Comparison of ENCODE assay signal across 8 cellular contexts in the genomic region with DNA sequence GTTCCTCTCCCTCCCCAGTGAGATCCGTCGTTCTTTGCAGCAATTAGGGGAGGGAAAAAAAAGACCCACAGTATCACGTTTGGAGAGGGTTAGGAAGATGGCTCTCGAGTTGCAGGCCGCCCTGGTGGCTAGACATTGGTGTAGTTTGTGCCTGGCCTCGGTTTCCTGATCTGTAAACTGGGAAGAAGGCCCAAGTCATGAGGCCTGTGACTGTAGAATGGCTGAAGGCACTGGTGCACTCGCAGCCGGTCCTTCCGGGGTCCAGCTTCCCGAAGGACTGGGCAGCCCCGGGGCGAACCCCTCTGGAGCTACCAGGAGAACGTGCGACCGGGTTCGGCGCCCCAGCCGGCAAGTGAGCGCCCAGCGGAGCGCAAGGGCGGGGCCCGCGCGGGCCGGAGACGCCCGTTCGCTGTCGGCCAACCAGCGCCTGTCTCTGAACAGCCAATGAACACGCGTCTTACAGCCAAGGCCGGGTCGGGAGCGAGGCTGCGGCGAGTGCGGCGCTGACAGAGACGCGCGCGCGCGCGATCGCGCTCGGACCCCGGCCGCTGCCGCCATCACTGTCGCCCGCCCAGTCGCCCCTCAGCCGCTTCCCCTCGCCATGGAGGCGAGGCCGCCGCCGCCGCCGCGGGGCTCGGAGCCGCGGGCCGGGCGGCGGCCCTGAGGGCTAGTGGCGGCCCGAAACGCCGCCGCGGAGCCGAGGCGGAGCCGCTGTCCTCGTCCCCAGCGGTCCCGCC. TPM values are rescaled to one million over a fixed set of nuclear protein-coding genes. Genes with fewer than 3 reads are reported as not detected.
DNase-seq lines count a peak whose midpoint lies in the region; ATAC-seq and TF ChIP-seq lines count a peak whose summit lies in the region.

A gene with protein sequence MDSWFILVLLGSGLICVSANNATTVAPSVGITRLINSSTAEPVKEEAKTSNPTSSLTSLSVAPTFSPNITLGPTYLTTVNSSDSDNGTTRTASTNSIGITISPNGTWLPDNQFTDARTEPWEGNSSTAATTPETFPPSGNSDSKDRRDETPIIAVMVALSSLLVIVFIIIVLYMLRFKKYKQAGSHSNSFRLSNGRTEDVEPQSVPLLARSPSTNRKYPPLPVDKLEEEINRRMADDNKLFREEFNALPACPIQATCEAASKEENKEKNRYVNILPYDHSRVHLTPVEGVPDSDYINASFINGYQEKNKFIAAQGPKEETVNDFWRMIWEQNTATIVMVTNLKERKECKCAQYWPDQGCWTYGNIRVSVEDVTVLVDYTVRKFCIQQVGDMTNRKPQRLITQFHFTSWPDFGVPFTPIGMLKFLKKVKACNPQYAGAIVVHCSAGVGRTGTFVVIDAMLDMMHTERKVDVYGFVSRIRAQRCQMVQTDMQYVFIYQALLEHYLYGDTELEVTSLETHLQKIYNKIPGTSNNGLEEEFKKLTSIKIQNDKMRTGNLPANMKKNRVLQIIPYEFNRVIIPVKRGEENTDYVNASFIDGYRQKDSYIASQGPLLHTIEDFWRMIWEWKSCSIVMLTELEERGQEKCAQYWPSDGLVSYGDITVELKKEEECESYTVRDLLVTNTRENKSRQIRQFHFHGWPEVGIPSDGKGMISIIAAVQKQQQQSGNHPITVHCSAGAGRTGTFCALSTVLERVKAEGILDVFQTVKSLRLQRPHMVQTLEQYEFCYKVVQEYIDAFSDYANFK (plus strand): TSS at position 472 of the 737 bp plus-strand sequence. CDS start 90,797 bp downstream, outside the sequence.

- no peaks in the 10 kb centered on the region for H3K27me3 Mint-ChIP-seq in effector memory CD8-positive, alpha-beta T cell

- peaks cover 16% of the 10 kb centered on the region for H3K36me3 Mint-ChIP-seq in effector memory CD8-positive, alpha-beta T cell (ENCODE audit: insufficient read depth)

- peak within 1 kb of the TSS; percentile 100 for H3K4me2 ChIP-seq in mesenchymal stem cell (ENCODE audit: low read length, poor library complexity, severe bottlenecking)

- H3K9me3 Mint-ChIP-seq in effector memory CD8-positive, alpha-beta T cell: no peaks in the 10 kb centered on the region

- peak within 1 kb of the TSS in 1 of 2 experiments; percentile 94 for H3K14ac ChIP-seq in mesenchymal stem cell (ENCODE audit: low read length in 2 of 2)

- no peak for TF ChIP-seq CTCF in GM20000 (IDR thresholded peaks at IDR 0.05; ENCODE audit: extremely low read depth, missing control alignments)

- peak within 1 kb of the TSS; percentile 80 for H2AFZ ChIP-seq in mesenchymal stem cell (ENCODE audit: low read depth, low read length)

- peak within 1 kb of the TSS; percentile 81 to 90 for H3K4ac ChIP-seq in mesenchymal stem cell (ENCODE audit: low read depth in 1 of 2, low read length in 2 of 2)

- DNase-seq in COLO668 (lab: John Stamatoyannopoulos, UW; ENCODE audit: unreplicated experiment) (peak; percentile 97), GM20000 (ENCODE audit: low spot score) (peak; percentile 98), HT-29 (ENCODE audit: low spot score) (peak; percentile 88), NOMO-1 treated with DMSO at 0.1 percent for 48 hours (lab: John Stamatoyannopoulos, UW; ENCODE audit: unreplicated experiment) (peak; percentile 80), mesenchymal stem cell (peak; percentile 92)
- peak; percentile 81 for DNase-seq in activated CD8-positive, alpha-beta memory T cell treated with anti-CD3 and anti-CD28 coated beads for 4 hours (ENCODE audit: low read depth in 2 of 2)
- DNase-seq in effector memory CD8-positive, alpha-beta T cell: peak; percentile 90 to 95 (median 91)
- DNase-seq in stimulated activated CD8-positive, alpha-beta memory T cell treated with anti-CD3 and anti-CD28 coated beads, Interleukin-12 subunit alpha, Interleukin-12 subunit beta, amount 100 ng/mL, for 24 hours (ENCODE audit: extremely low read depth): peak; percentile 79

- peak; percentile 90 for ATAC-seq in effector memory CD8-positive, alpha-beta T cell (replicated peaks)

- H2AK5ac ChIP-seq in mesenchymal stem cell (ENCODE audit: low read length, severe bottlenecking): peak within 1 kb of the TSS; percentile 50

- peak within 1 kb of the TSS in 1 of 2 experiments; percentile 80 for H2BK12ac ChIP-seq in mesenchymal stem cell (ENCODE audit: low read length in 2 of 2)

- H3K27ac Mint-ChIP-seq in effector memory CD8-positive, alpha-beta T cell: peak within 1 kb of the TSS; percentile 80 to 93

- WGBS in mesenchymal stem cell: 1% methylated on average over 67 of the region's 83 CpGs

- peaks cover 29% of the 10 kb centered on the region for H3K4me1 ChIP-seq in mesenchymal stem cell (ENCODE audit: control insufficient read depth, insufficient read depth, low read depth, low read length)

- H4K8ac ChIP-seq in mesenchymal stem cell (ENCODE audit: low read length): peak within 1 kb of the TSS; percentile 98

- H2BK5ac ChIP-seq in mesenchymal stem cell (ENCODE audit: low read depth, low read length, poor library complexity, severe bottlenecking): no peak within 1 kb of the TSS

- no peaks in the 10 kb centered on the region for H3K9me3 ChIP-seq in mesenchymal stem cell (ENCODE audit: control insufficient read depth, low read length)

- peaks cover 36 to 47% of the 10 kb centered on the region in 2 donors for H3K4me1 Mint-ChIP-seq in effector memory CD8-positive, alpha-beta T cell (ENCODE audit: low read depth in 2 of 2)

- peak within 1 kb of the TSS; percentile 94 to 97 for H3K4me3 Mint-ChIP-seq in effector memory CD8-positive, alpha-beta T cell

- H2BK15ac ChIP-seq in mesenchymal stem cell (ENCODE audit: low read depth, poor library complexity, severe bottlenecking): peak within 1 kb of the TSS; percentile 96

- peaks cover 0 to 3% of the 10 kb centered on the region in 2 experiments for H3K36me3 ChIP-seq in mesenchymal stem cell (ENCODE audit: control insufficient read depth in 1 of 2, insufficient read depth in 2 of 2, low read depth in 1 of 2, low read length in 2 of 2)

- peak within 1 kb of the TSS; percentile 94 for H3K18ac ChIP-seq in mesenchymal stem cell (ENCODE audit: low read depth in 1 of 2, low read length in 2 of 2)

- peaks cover 28% of the 10 kb centered on the region for H3K79me1 ChIP-seq in mesenchymal stem cell (replicated peaks; ENCODE audit: low read length, poor library complexity, severe bottlenecking)

- peak within 1 kb of the TSS in 1 of 2 experiments; percentile 96 for H3K23ac ChIP-seq in mesenchymal stem cell (ENCODE audit: low read length in 2 of 2)

- H4K91ac ChIP-seq in mesenchymal stem cell (ENCODE audit: low read length): peak within 1 kb of the TSS; percentile 89

- no peaks in the 10 kb centered on the region for H3K27me3 ChIP-seq in mesenchymal stem cell (ENCODE audit: control insufficient read depth in 1 of 2, insufficient read depth in 1 of 2, low read length in 2 of 2)

- H3K27ac ChIP-seq in mesenchymal stem cell (ENCODE audit: low read length, poor library complexity, severe bottlenecking): no peak within 1 kb of the TSS

- peak within 1 kb of the TSS; percentile 89 for H3K9ac ChIP-seq in mesenchymal stem cell (ENCODE audit: low read length)

- H2BK120ac ChIP-seq in mesenchymal stem cell (ENCODE audit: low read depth, low read length): peak within 1 kb of the TSS; percentile 92

- peak within 1 kb of the TSS; percentile 83 to 85 for H3K4me3 ChIP-seq in mesenchymal stem cell (ENCODE audit: insufficient read depth in 1 of 2, low read depth in 1 of 2, low read length in 2 of 2)

RNA-seq across cellular contexts. Expression of the gene that starts here (rescaled TPM):
- 16.3 and 17.6 TPM in 2 replicates for total RNA-seq in HT-29 (2014; rRNA removed; shearing (Covaris generic))
- 111 TPM for polyA plus RNA-seq in mesenchymal stem cell (2013, experiment 1 of 2)
- 115 TPM for polyA plus RNA-seq in mesenchymal stem cell (2013, experiment 2 of 2)
